1 cellular context compared by ENCODE assay signal in the genomic region with DNA sequence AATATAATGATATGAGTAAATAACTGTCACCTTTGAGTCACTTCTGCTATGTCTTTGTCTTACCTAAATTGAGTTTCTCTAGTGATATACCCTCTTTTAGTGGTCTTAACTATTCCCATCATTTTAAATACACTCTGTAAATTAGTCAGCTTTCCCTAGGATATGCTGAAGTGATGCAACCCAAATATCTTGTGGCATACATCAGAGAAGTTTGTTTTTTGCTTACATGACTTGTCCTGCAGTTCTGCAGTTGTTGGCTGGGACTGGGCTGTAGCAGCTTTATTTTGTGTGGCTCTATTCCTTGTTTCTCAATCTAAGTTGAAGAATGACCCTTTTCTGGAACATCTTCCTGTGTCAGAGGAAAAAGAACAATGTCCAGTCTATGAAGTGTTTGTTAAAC.
TF ChIP-seq lines count a peak whose summit lies in the region.

No MANE protein-coding gene starts in this region.

TF ChIP-seq in IMR-90, 13 proteins besides CTCF, POLR2A, EP300 and RAD21:
- TF ChIP-seq BHLHE40 (IDR thresholded peaks at IDR 0.05; ENCODE audit: low read depth, low read length): no peak
- peak; percentile 71 for TF ChIP-seq MAFK (IDR thresholded peaks at IDR 0.05; ENCODE audit: low read depth, low read length)
- TF ChIP-seq NFE2L2 (IDR thresholded peaks at IDR 0.05; ENCODE audit: low read depth, low read length): peak; percentile 35; the same call in 1 of the 2 replicates
- TF ChIP-seq MAZ (IDR thresholded peaks at IDR 0.05; ENCODE audit: borderline replicate concordance, low read depth, low read length): no peak
- no peak for TF ChIP-seq RFX5 (IDR thresholded peaks at IDR 0.05; ENCODE audit: low read depth, low read length)
- TF ChIP-seq CEBPB (IDR thresholded peaks at IDR 0.05; ENCODE audit: low read depth, low read length): peak; percentile 98
- TF ChIP-seq MXI1 (IDR thresholded peaks at IDR 0.05; ENCODE audit: borderline replicate concordance, low read depth, low read length): no peak
- TF ChIP-seq RCOR1 (IDR thresholded peaks at IDR 0.05; ENCODE audit: insufficient replicate concordance, low read length): no peak
- TF ChIP-seq SMC3 (IDR thresholded peaks at IDR 0.05; ENCODE audit: low read depth, low read length): no peak
- peak; percentile 30; the same call in 1 of the 2 replicates for TF ChIP-seq FOS (IDR thresholded peaks at IDR 0.05; ENCODE audit: low read depth, low read length)
